ENCODE assay signal across 9 cellular contexts in genomic region chr14:69079188-69079742, GRCh38.
A peak's percentile ranks its signal among the peaks of the same experiment; 100 is the strongest.
DNase-seq lines count a peak whose midpoint lies in the region; ATAC-seq and TF ChIP-seq lines count a peak whose summit lies in the region.
"Had no signal": no experiment of that assay in that cellular context is flagged by ENCODE, and none has a peak within 500 bp of the region (broad histone marks: within the 10 kb centered on the region; RNA-seq: fewer than 3 reads in every experiment).

No MANE protein-coding gene starts in this region.

- ATAC-seq in Right ventricle myocardium superior (ENCODE audit: poor library complexity) = peak; percentile 41
- peak in 3 of 4 donors; percentile 28 to 64 (median 30) for ATAC-seq in right lobe of liver
- no peak for ATAC-seq in HG03139 (IDR thresholded peaks at IDR 0.05; ENCODE audit: unreplicated experiment)

- H3K9me3 ChIP-seq in right lobe of liver (no peaks in the 10 kb centered on the region), uterus (no peaks in the 10 kb centered on the region)

- H3K36me3 ChIP-seq in right lobe of liver (peaks cover 0 to 20% (median 0%) of the 10 kb centered on the region in 4 donors), uterus (no peaks in the 10 kb centered on the region)

- 82% methylated on average over 4 of the region's 4 CpGs for WGBS in right lobe of liver (ENCODE audit: insufficient coverage, low coverage, low lambda C conversion rate, missing lambda C conversion rate)

- H3K27me3 ChIP-seq in right lobe of liver (no peaks in the 10 kb centered on the region), uterus (no peaks in the 10 kb centered on the region)

- DNase-seq in Right ventricle myocardium superior = no peak
- no peak for DNase-seq in cardiac septum (ENCODE audit: low spot score)
- DNase-seq in choroid plexus epithelial cell (ENCODE audit: low read depth) = peak; percentile 86
- DNase-seq in right lobe of liver = no peak
- no peak for DNase-seq in uterus
- no peak for DNase-seq in amygdala (lab: John Stamatoyannopoulos, UW)
- DNase-seq in activated CD4-positive, CD25-positive, alpha-beta regulatory T cell (lab: John Stamatoyannopoulos, UW) = no peak
- DNase-seq: KBM-7 had no signal

- H3K4me1 ChIP-seq in right lobe of liver (peaks cover 0 to 13% (median 9%) of the 10 kb centered on the region in 4 donors), uterus (no peaks in the 10 kb centered on the region)

- intact Hi-C loops in Right ventricle myocardium superior (cut with DNase I) = no loop called here
- intact Hi-C loops in cardiac septum (cut with DNase I) = no loop called here
- intact Hi-C loops in right lobe of liver (cut with DNase I) = no loop called here
- intact Hi-C loops in uterus (cut with DNase I; ENCODE audit: low total_unique reads) = no loop called here

- H3K4me3 ChIP-seq in choroid plexus epithelial cell (ENCODE audit: low read depth, low read length) (no peak overlapping the region), right lobe of liver (no peak overlapping the region), uterus (no peak overlapping the region)

- H3K27ac ChIP-seq in right lobe of liver (peak overlapping the region; percentile 26 to 68 (median 36)), uterus (peak overlapping the region; percentile 60 to 79)

- TF ChIP-seq POLR2A in right lobe of liver (IDR thresholded peaks at IDR 0.05) = no peak
- no peak for TF ChIP-seq POLR2A in uterus (IDR thresholded peaks at IDR 0.05)

- TF ChIP-seq CTCF in choroid plexus epithelial cell (conservative IDR thresholded peaks at IDR 0.05; ENCODE audit: low read depth, low read length) (no peak), right lobe of liver (IDR thresholded peaks at IDR 0.05) (no peak), uterus (IDR thresholded peaks at IDR 0.05) (no peak)
